27 cellular contexts compared by ENCODE assay signal in genomic region chr4:113768952-113769351, GRCh38.
"Had no signal": no experiment of that assay in that cellular context is flagged by ENCODE, and none has a peak within 500 bp of the region (broad histone marks: within the 10 kb centered on the region; RNA-seq: fewer than 3 reads in every experiment).

No MANE protein-coding gene starts in this region.

- H3K27me3 ChIP-seq: breast epithelium, cardiac muscle cell, colonic mucosa, foreskin keratinocyte, gastrocnemius medialis, heart left ventricle had no signal

- H3K4me3 ChIP-seq: breast epithelium, cardiac muscle cell, colonic mucosa, gastrocnemius medialis, heart left ventricle had no signal

- DNase-seq: activated CD4-positive, alpha-beta T cell treated with anti-CD3 and anti-CD28 coated beads for 4 hours; activated CD4-positive, alpha-beta T cell treated with anti-CD3 and anti-CD28 coated beads, Interleukin-2, amount 50 U/mL, for 1 hour; activated CD4-positive, alpha-beta T cell treated with anti-CD3 and anti-CD28 coated beads, Interleukin-2, amount 50 U/mL, for 48 hours; activated CD4-positive, CD25-positive, alpha-beta regulatory T cell; activated CD4-positive, CD25-positive, alpha-beta regulatory T cell treated with anti-CD3 and anti-CD28 coated beads, Interleukin-2, amount 50 U/mL, for 72 hours; activated CD8-positive, alpha-beta memory T cell treated with anti-CD3 and anti-CD28 coated beads, Interleukin-2, amount 50 U/mL, for 48 hours; activated gamma-delta T cell; activated naive CD4-positive, alpha-beta T cell treated with anti-CD3 and anti-CD28 coated beads, Interleukin-2, amount 50 U/mL, for 16 hours; activated naive CD4-positive, alpha-beta T cell treated with Interleukin-2 at 50 U/mL for 16 hours; activated T-cell treated with anti-CD3 and anti-CD28 coated beads for 4 hours; activated T-cell treated with anti-CD3 and anti-CD28 coated beads, Interleukin-2, amount 50 U/mL, for 24 hours; activated T-cell treated with anti-CD3 and anti-CD28 coated beads, Interleukin-2, amount 50 U/mL, for 72 hours; amygdala; aorta; central memory CD4-positive, alpha-beta T cell; cerebellar nuclear complex; colonic mucosa; effector CD8-positive, alpha-beta T cell; foreskin keratinocyte; gastrocnemius medialis; glutamatergic neuron; heart left ventricle; hypothalamus; T-helper 2 cell had no signal

- ATAC-seq: activated T-cell treated with anti-CD3 and anti-CD28 coated beads, Interleukin-2, amount 50 U/mL, for 72 hours; foreskin keratinocyte; gastrocnemius medialis; heart left ventricle had no signal

- H3K4me1 ChIP-seq: breast epithelium, colonic mucosa, foreskin keratinocyte, gastrocnemius medialis, heart left ventricle had no signal

- H3K27ac ChIP-seq: breast epithelium, cardiac muscle cell, colonic mucosa, epithelial cell of prostate, foreskin keratinocyte, gastrocnemius medialis, heart left ventricle had no signal

- H3K9me3 ChIP-seq: breast epithelium, colonic mucosa, gastrocnemius medialis, heart left ventricle had no signal

- H3K36me3 ChIP-seq: breast epithelium, cardiac muscle cell, colonic mucosa, gastrocnemius medialis, heart left ventricle had no signal
